1 cellular context compared by ENCODE assay signal in genomic region chr16:18932243-18932997, GRCh38.
TF ChIP-seq lines count a peak whose summit lies in the region.

No MANE protein-coding gene starts in this region.

TF ChIP-seq in GM12878, 131 proteins besides CTCF, POLR2A, EP300 and RAD21 (continued from another document):
- TF ChIP-seq IRF5 (IDR thresholded peaks at IDR 0.05; ENCODE audit: borderline replicate concordance) (no peak), DPF2 (IDR thresholded peaks at IDR 0.05) (no peak), RAD51 (IDR thresholded peaks at IDR 0.05) (no peak), RUNX3 (IDR thresholded peaks at IDR 0.05; ENCODE audit: low read length) (no peak), HCFC1 (IDR thresholded peaks at IDR 0.05; ENCODE audit: low read length) (no peak)
TF ChIP-seq in GM12878: peak in this region for 1.
